8 cellular contexts compared by ENCODE assay signal in the genomic region with DNA sequence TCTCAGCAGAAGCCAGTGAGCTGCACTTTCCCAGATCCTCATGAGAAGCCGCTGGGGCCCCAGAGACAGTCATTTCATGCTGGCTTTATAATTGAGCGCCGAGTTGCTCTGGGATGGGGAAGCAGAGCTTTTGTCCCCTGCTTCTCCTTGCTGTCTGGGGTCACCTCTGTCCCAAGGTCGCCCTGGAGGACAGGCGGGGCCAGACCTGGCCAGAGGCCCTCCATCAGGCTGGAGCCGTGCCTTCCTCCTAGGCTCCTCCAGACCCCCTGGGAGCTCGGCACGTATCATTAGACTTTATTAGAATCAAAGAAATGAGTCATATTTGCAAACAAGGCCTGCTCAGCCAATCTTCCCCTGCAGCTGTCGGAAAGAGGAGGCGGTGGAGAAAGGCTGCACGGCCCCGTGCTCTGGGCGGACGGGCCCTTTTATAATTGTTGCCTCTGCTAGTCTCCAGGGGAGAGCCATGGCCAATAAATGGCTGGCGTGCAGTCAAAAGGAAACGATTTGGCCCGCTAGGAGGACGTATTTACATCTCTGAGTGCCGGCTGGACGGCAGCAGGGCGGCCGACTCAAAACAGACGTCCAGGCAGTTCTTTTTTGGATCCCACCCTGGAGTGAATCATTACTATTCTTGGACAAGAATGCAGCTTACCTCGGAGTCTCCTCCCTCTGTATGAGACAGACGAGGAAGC. TPM values are rescaled to one million over a fixed set of nuclear protein-coding genes. Genes with fewer than 3 reads are reported as not detected.
DNase-seq lines count a peak whose midpoint lies in the region; ATAC-seq and TF ChIP-seq lines count a peak whose summit lies in the region.

No MANE protein-coding gene starts in this region.

- peaks cover 2% of the 10 kb centered on the region for H3K27me3 Mint-ChIP-seq in nephron progenitor cell (ENCODE audit: low read depth, poor library complexity)

- H3K27ac Mint-ChIP-seq in nephron progenitor cell, result no peak overlapping the region

- TF ChIP-seq CTCF in vagina (IDR thresholded peaks at IDR 0.05) (no peak), nephron progenitor cell (IDR thresholded peaks at IDR 0.05) (no peak)

- H3K9me3 ChIP-seq in mucosa of stomach (ENCODE audit: control insufficient read depth, low read length) (no peaks in the 10 kb centered on the region), vagina (no peaks in the 10 kb centered on the region)

- peak overlapping the region; percentile 74 for H3K27ac ChIP-seq in vagina

- TF ChIP-seq POLR2A in vagina (IDR thresholded peaks at IDR 0.05), result no peak

- H3K36me3 Mint-ChIP-seq in nephron progenitor cell (ENCODE audit: low read depth), result peaks cover 39% of the 10 kb centered on the region

- peaks cover 56% of the 10 kb centered on the region for H3K4me1 ChIP-seq in mucosa of stomach (ENCODE audit: control insufficient read depth, insufficient read depth, low read length)
- peaks cover 37% of the 10 kb centered on the region for H3K4me1 ChIP-seq in vagina

- peak overlapping the region; percentile 49 for H3K9ac ChIP-seq in mucosa of stomach (ENCODE audit: low read length)

- H3K27me3 ChIP-seq in mucosa of stomach (ENCODE audit: control insufficient read depth, insufficient read depth, low read length), result no peaks in the 10 kb centered on the region
- no peaks in the 10 kb centered on the region for H3K27me3 ChIP-seq in vagina

- no peak for ATAC-seq in GM21526 (IDR thresholded peaks at IDR 0.05; ENCODE audit: low FRiP score, unreplicated experiment)

- no peak overlapping the region for H3K4me3 Mint-ChIP-seq in nephron progenitor cell

- H3K9me3 Mint-ChIP-seq in nephron progenitor cell, result no peaks in the 10 kb centered on the region

- H3K4me3 ChIP-seq in mucosa of stomach (ENCODE audit: low read length) (no peak overlapping the region), vagina (no peak overlapping the region)

- intact Hi-C loops in vagina (cut with DNase I), result loop anchor here (2.0 kb wide), 1 partner anchor 48 kb away; no protein-coding TSS in a partner anchor

- peaks cover 41% of the 10 kb centered on the region for H3K4me1 Mint-ChIP-seq in nephron progenitor cell

- H3K36me3 ChIP-seq in mucosa of stomach (ENCODE audit: control insufficient read depth, insufficient read depth, low read length) (peaks cover 7% of the 10 kb centered on the region), vagina (peaks cover 0 to 10% of the 10 kb centered on the region in 2 donors)

- DNase-seq in C1 segment of cervical spinal cord (lab: John Stamatoyannopoulos, UW) (peak in 13 of 14 donors; percentile 14 to 82 (median 59)), NCI-H345 (lab: John Stamatoyannopoulos, UW) (peak; percentile 80), epidermal melanocyte (ENCODE audit: insufficient read length, low spot score) (peak; percentile 83), vagina (ENCODE audit: extremely low spot score in 2 of 2) (peak in 1 of 2 donors; percentile 98), GM19238 (ENCODE audit: insufficient read length, low spot score) (no peak), nephron progenitor cell (no peak)

RNA-seq across cellular contexts. Expression of a gene that starts 50.4 kb away (rescaled TPM):
- 30.7 TPM for total RNA-seq in vagina

Comparison
In these comparisons a context has a peak if more than half of its experiments do, and no peak if none do; other contexts are left out.
1. DNase-seq: peak in C1 segment of cervical spinal cord (13 of 14), NCI-H345 (single experiment) and epidermal melanocyte (single experiment); none in GM19238 (single experiment) and nephron progenitor cell (single experiment).